Comparison of ENCODE assay signal across 1 cellular context in genomic region chr17:1762233-1762905, GRCh38.
A peak's percentile ranks its signal among the peaks of the same experiment; 100 is the strongest.
TF ChIP-seq lines count a peak whose summit lies in the region.

No MANE protein-coding gene starts in this region.

TF ChIP-seq in HepG2, 621 proteins besides CTCF, POLR2A, EP300 and RAD21 (continued from another document and continues in another):
- TF ChIP-seq BCLAF1 (IDR thresholded peaks at IDR 0.05) (no peak), ZNF761 (CRISPR knock-in tag; conservative IDR thresholded peaks at IDR 0.05) (no peak), FOSL2 (CRISPR knock-in tag; IDR thresholded peaks at IDR 0.05) (peak; percentile 65), LRRFIP1 (CRISPR knock-in tag; conservative IDR thresholded peaks at IDR 0.05) (no peak), MYNN (CRISPR knock-in tag; IDR thresholded peaks at IDR 0.05; ENCODE audit: low read depth) (no peak; the same call in 1 of the 2 replicates), BCL3 (CRISPR knock-in tag; IDR thresholded peaks at IDR 0.05) (no peak), TMF1 (CRISPR knock-in tag; IDR thresholded peaks at IDR 0.05; ENCODE audit: low read depth) (peak; percentile 24; the same call in 1 of the 2 replicates), ARNT (IDR thresholded peaks at IDR 0.05) (no peak), BHLHE40 (IDR thresholded peaks at IDR 0.05; ENCODE audit: low read length) (no peak), TRIM24 (CRISPR knock-in tag; IDR thresholded peaks at IDR 0.05) (no peak), ZBTB4 (CRISPR knock-in tag; IDR thresholded peaks at IDR 0.05; ENCODE audit: borderline replicate concordance) (no peak), SP2 (CRISPR knock-in tag; IDR thresholded peaks at IDR 0.05) (no peak), ATF7-NPFF (CRISPR knock-in tag; IDR thresholded peaks at IDR 0.05; ENCODE audit: low read depth) (peak; percentile 11; the same call in 1 of the 2 replicates), ZNF720 (CRISPR knock-in tag; IDR thresholded peaks at IDR 0.05) (no peak), ZFP41 (CRISPR knock-in tag; IDR thresholded peaks at IDR 0.05; ENCODE audit: borderline replicate concordance) (no peak), RBFOX2 (IDR thresholded peaks at IDR 0.05; ENCODE audit: low read depth, low read length) (peak; percentile 95), ZNF672 (CRISPR knock-in tag; IDR thresholded peaks at IDR 0.05) (no peak), PITX1 (CRISPR knock-in tag; IDR thresholded peaks at IDR 0.05) (no peak), TCF7L2 (IDR thresholded peaks at IDR 0.05; ENCODE audit: low read depth, low read length) (no peak), SRSF9 (IDR thresholded peaks at IDR 0.05; ENCODE audit: borderline replicate concordance, insufficient read depth, low read depth, low read length, poor library complexity, severe bottlenecking) (no peak), MED8 (CRISPR knock-in tag; IDR thresholded peaks at IDR 0.05; ENCODE audit: insufficient replicate concordance) (no peak), SP5 (CRISPR knock-in tag; IDR thresholded peaks at IDR 0.05; ENCODE audit: borderline replicate concordance, low read depth) (no peak), ZNF512 (CRISPR knock-in tag; IDR thresholded peaks at IDR 0.05) (no peak), KAT7 (CRISPR knock-in tag; IDR thresholded peaks at IDR 0.05; ENCODE audit: borderline replicate concordance) (no peak), POGZ (CRISPR knock-in tag; IDR thresholded peaks at IDR 0.05) (no peak; the same call in 1 of the 2 replicates), SOX5 (CRISPR knock-in tag; IDR thresholded peaks at IDR 0.05; ENCODE audit: borderline replicate concordance) (peak; percentile 66; the same call in 1 of the 2 replicates), PCBP1 (IDR thresholded peaks at IDR 0.05; ENCODE audit: borderline replicate concordance, low read depth, low read length) (0 out of 2 replicates have a peak, but pooled peaks have one; percentile 78), CBX5 (CRISPR knock-in tag; IDR thresholded peaks at IDR 0.05; ENCODE audit: borderline replicate concordance) (no peak), MXD3 (CRISPR knock-in tag; IDR thresholded peaks at IDR 0.05) (no peak), ZNF225 (CRISPR knock-in tag; IDR thresholded peaks at IDR 0.05) (peak; percentile 73; the same call in 1 of the 2 replicates), KAT2B (IDR thresholded peaks at IDR 0.05; ENCODE audit: borderline replicate concordance, low read depth, low read length) (no peak), ZNF768 (CRISPR knock-in tag; IDR thresholded peaks at IDR 0.05) (no peak; the same call in 1 of the 2 replicates), PHF20 (CRISPR knock-in tag; IDR thresholded peaks at IDR 0.05) (no peak), NR3C1 (CRISPR knock-in tag; IDR thresholded peaks at IDR 0.05) (no peak), SIN3B (IDR thresholded peaks at IDR 0.05; ENCODE audit: low read length) (no peak), ZNF468 (CRISPR knock-in tag; IDR thresholded peaks at IDR 0.05) (no peak; the same call in 1 of the 2 replicates), EED (CRISPR knock-in tag; IDR thresholded peaks at IDR 0.05) (no peak), HMG20A (CRISPR knock-in tag; IDR thresholded peaks at IDR 0.05; ENCODE audit: borderline replicate concordance) (no peak), ZFP36L1 (CRISPR knock-in tag; IDR thresholded peaks at IDR 0.05) (0 out of 2 replicates have a peak, but pooled peaks have one; percentile 45), U2AF1 (optimal IDR thresholded peaks at IDR 0.05; ENCODE audit: low read depth, low read length) (peak; percentile 81)
- TF ChIP-seq, protein P1, sequence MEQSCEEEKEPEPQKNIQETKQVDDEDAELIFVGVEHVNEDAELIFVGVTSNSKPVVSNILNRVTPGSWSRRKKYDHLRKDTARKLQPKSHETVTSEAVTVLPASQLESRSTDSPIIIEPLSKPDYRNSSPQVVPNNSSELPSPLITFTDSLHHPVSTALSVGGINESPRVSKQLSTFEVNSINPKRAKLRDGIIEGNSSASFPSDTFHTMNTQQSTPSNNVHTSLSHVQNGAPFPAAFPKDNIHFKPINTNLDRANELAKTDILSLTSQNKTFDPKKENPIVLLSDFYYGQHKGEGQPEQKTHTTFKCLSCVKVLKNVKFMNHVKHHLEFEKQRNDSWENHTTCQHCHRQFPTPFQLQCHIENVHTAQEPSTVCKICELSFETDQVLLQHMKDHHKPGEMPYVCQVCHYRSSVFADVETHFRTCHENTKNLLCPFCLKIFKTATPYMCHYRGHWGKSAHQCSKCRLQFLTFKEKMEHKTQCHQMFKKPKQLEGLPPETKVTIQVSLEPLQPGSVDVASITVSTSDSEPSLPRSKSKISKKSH (CRISPR knock-in tag; IDR thresholded peaks at IDR 0.05; ENCODE audit: borderline replicate concordance) = 0 out of 2 replicates have a peak, but pooled peaks have one; percentile 12
